ENCODE assay signal across 1 cellular context in the genomic region with DNA sequence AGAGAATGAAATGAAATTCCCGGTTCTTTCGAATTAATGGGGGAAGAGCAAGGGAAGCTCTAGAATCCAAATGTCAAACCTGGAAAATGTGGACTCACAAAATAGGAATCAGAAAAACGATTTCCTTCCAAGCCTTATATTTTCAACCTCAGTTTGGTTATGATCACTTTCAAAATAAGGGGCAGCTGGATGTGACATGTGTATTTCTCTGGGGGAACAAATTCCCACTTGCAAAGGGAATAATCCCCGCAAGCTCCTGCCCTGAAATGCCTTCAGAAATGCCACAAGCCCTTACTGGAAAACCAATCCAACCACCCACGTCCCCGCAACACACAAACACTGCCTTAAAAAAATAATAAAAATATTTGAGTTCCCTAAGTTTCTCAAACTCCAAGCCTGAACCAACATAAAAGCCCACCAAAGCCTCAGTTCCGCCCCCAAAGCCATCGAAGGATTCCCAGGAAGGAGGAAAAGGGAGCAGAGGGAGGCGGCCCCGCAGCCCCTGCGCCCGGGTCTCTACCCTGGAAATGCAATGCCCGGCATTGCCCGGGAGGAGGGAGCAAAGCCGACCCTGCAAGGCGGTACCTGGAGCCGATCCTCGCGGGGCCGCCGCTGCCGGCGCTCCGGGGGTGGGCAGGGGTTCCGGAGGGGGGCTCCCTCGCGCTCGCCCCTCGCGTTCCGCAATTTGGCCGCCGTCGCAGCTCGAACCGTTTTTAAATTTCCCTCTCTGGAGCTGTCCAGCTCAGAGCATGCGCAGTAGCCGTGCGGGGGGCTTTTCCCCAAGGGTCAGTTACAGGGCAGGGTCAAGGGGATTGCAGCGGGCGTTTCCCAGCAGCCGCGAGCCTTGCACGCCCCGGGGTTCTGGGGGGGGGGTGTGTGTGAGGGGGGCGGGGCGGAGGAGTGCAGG.
TF ChIP-seq lines count a peak whose summit lies in the region.

Gene FOXN4, minus strand, starts transcription at position 751 of the 907 bp plus-strand sequence. CDS start 963 bp downstream, outside the sequence.

TF ChIP-seq in HepG2, 621 proteins besides CTCF, POLR2A, EP300 and RAD21 (continued from another document):
- TF ChIP-seq ZBTB44 (CRISPR knock-in tag; IDR thresholded peaks at IDR 0.05) (no peak), MEIS2 (CRISPR knock-in tag; IDR thresholded peaks at IDR 0.05) (no peak), CREM (IDR thresholded peaks at IDR 0.05) (no peak), CREM (CRISPR knock-in tag; IDR thresholded peaks at IDR 0.05) (no peak), NFE2L1 (CRISPR knock-in tag; IDR thresholded peaks at IDR 0.05; ENCODE audit: borderline replicate concordance) (no peak), TRAFD1 (CRISPR knock-in tag; IDR thresholded peaks at IDR 0.05; ENCODE audit: borderline replicate concordance) (no peak), YY1 (IDR thresholded peaks at IDR 0.05; ENCODE audit: insufficient read depth, insufficient replicate concordance, low read depth, low read length) (no peak)
- TF ChIP-seq, protein P1, sequence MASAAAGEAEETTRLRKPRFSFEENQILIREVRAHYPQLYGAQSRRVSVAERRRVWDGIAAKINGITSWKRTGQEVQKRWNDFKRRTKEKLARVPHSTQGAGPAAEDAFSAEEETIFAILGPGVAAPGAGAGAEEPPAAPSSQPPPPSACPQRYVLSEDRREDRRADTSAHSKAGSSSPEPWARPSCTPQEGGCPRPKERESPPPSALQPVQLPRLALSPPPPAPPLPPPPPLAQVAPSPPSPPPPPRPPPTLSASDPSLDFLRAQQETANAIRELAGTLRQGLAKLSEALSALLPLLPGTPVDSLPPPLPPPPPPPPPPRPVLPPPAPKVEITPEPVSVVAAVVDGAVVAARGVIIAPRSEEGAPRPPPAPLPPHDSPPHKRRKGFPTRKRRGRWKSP (CRISPR knock-in tag; IDR thresholded peaks at IDR 0.05), result 0 out of 2 replicates have a peak, but pooled peaks have one; percentile 31
